In genomic region chr12:8014836-8015235, GRCh38 we compare ENCODE assay signal across 24 cellular contexts. TPM values are rescaled to one million over a fixed set of nuclear protein-coding genes. Genes with fewer than 3 reads are reported as not detected.
"Had no signal": no experiment of that assay in that cellular context is flagged by ENCODE, and none has a peak within 500 bp of the region (broad histone marks: within the 10 kb centered on the region; RNA-seq: fewer than 3 reads in every experiment).

No MANE protein-coding gene starts in this region.

- H3K36me3 Mint-ChIP-seq: activated naive CD4-positive, alpha-beta T cell treated with anti-CD3 and anti-CD28 coated beads, Interleukin-2, amount 50 U/mL, for 72 hours; naive B cell; stimulated activated memory B cell treated with anti-CD40 and anti-IgM and Interleukin-4, amounts not matched to agents 10 μg/mL and 1 μg/mL and 100 μg/mL, for 72 hours had no signal

- H3K27ac Mint-ChIP-seq: activated naive CD4-positive, alpha-beta T cell treated with anti-CD3 and anti-CD28 coated beads, Interleukin-2, amount 50 U/mL, for 72 hours; activated T-cell treated with anti-CD3 and anti-CD28 coated beads, Interleukin-2, amount 50 U/mL, for 72 hours; memory B cell; naive B cell; stimulated activated memory B cell treated with anti-CD40 and anti-IgM and Interleukin-4, amounts not matched to agents 10 μg/mL and 1 μg/mL and 100 μg/mL, for 72 hours had no signal

- H3K4me1 ChIP-seq: prostate gland had no signal

- H3K27ac ChIP-seq: adrenal gland, esophagus squamous epithelium, left ventricle myocardium inferior, prostate gland, right atrium auricular region, thoracic aorta, upper lobe of left lung, WERI-Rb-1 had no signal

- H3K9me3 Mint-ChIP-seq: activated naive CD4-positive, alpha-beta T cell treated with anti-CD3 and anti-CD28 coated beads, Interleukin-2, amount 50 U/mL, for 72 hours; activated T-cell treated with anti-CD3 and anti-CD28 coated beads, Interleukin-2, amount 50 U/mL, for 72 hours; memory B cell; naive B cell; stimulated activated memory B cell treated with anti-CD40 and anti-IgM and Interleukin-4, amounts not matched to agents 10 μg/mL and 1 μg/mL and 100 μg/mL, for 72 hours had no signal

- H3K4me3 Mint-ChIP-seq: activated T-cell treated with anti-CD3 and anti-CD28 coated beads, Interleukin-2, amount 50 U/mL, for 72 hours; memory B cell; naive B cell; stimulated activated memory B cell treated with anti-CD40 and anti-IgM and Interleukin-4, amounts not matched to agents 10 μg/mL and 1 μg/mL and 100 μg/mL, for 72 hours had no signal

- ATAC-seq: activated naive CD4-positive, alpha-beta T cell treated with anti-CD3 and anti-CD28 coated beads, Interleukin-2, amount 50 U/mL, for 72 hours; activated T-cell treated with anti-CD3 and anti-CD28 coated beads, Interleukin-2, amount 50 U/mL, for 72 hours; stimulated activated memory B cell treated with anti-CD40 and anti-IgM and Interleukin-4, amounts not matched to agents 10 μg/mL and 1 μg/mL and 100 μg/mL, for 72 hours had no signal

- DNase-seq: activated CD4-positive, alpha-beta T cell treated with anti-CD3 and anti-CD28 coated beads for 1 hour; activated gamma-delta T cell; activated T-cell treated with anti-CD3 and anti-CD28 coated beads, Interleukin-2, amount 50 U/mL, for 72 hours; adrenal gland; cerebellar nuclear complex; cortex of kidney; effector CD4-positive, alpha-beta T cell; esophagus squamous epithelium; left ventricle myocardium inferior; naive B cell; small intestine; stimulated activated CD4-positive, alpha-beta T cell treated with anti-CD3 and anti-CD28 coated beads, Interleukin-15, amount 100 ng/mL, for 24 hours; stimulated activated CD4-positive, alpha-beta T cell treated with anti-CD3 and anti-CD28 coated beads, Interleukin-4, amount 100 ng/mL, for 1 hour; upper lobe of left lung; WERI-Rb-1 had no signal

- H3K4me3 ChIP-seq: adrenal gland, esophagus squamous epithelium, left ventricle myocardium inferior, prostate gland, right atrium auricular region, thoracic aorta, upper lobe of left lung had no signal

- H3K4me1 Mint-ChIP-seq: memory B cell had no signal

- H3K36me3 ChIP-seq: adrenal gland, esophagus squamous epithelium, left ventricle myocardium inferior, prostate gland, right atrium auricular region, thoracic aorta, upper lobe of left lung had no signal

- H3K9me3 ChIP-seq: adrenal gland, esophagus squamous epithelium, left ventricle myocardium inferior, prostate gland, right atrium auricular region, thoracic aorta, upper lobe of left lung had no signal

RNA-seq across cellular contexts. Expression of gene C3AR1, which starts 51.3 kb away (rescaled TPM):
- total RNA-seq: bronchial epithelial cell, glomerular endothelial cell, osteocyte had no signal
